11 cellular contexts compared by ENCODE assay signal in genomic region chr18:23740105-23740830, GRCh38. TPM values are rescaled to one million over a fixed set of nuclear protein-coding genes. Genes with fewer than 3 reads are reported as not detected.
A peak's percentile ranks its signal among the peaks of the same experiment; 100 is the strongest.
DNase-seq lines count a peak whose midpoint lies in the region; ATAC-seq and TF ChIP-seq lines count a peak whose summit lies in the region.
"Had no signal": no experiment of that assay in that cellular context is flagged by ENCODE, and none has a peak within 500 bp of the region (broad histone marks: within the 10 kb centered on the region; RNA-seq: fewer than 3 reads in every experiment).

No MANE protein-coding gene starts in this region.

- H3K27ac Mint-ChIP-seq in activated CD8-positive, alpha-beta T cell treated with anti-CD3 and anti-CD28 coated beads, Interleukin-2, amount 10 ng/mL, durations not matched to agents 7 days and 5 days: no peak overlapping the region

- no peak for TF ChIP-seq POLR2A in transverse colon (IDR thresholded peaks at IDR 0.05)

- CTCF ChIA-PET in activated CD8-positive, alpha-beta T cell treated with anti-CD3 and anti-CD28 coated beads, Interleukin-2, amount 10 ng/mL, durations not matched to agents 7 days and 5 days (lab: Charles Lee): no interaction called here

- peaks cover 15% of the 10 kb centered on the region for H3K4me1 Mint-ChIP-seq in activated CD8-positive, alpha-beta T cell treated with anti-CD3 and anti-CD28 coated beads, Interleukin-2, amount 10 ng/mL, durations not matched to agents 7 days and 5 days (ENCODE audit: low read depth)

- WGBS in transverse colon (ENCODE audit: low coverage in 1 of 2), 2 donors: 35 to 36% methylated on average over 4 of the region's 4 CpGs
- WGBS in hepatocyte (ENCODE audit: low lambda C conversion rate, missing lambda C conversion rate): 67% methylated on average over 4 of the region's 4 CpGs

- no peak overlapping the region for H3K4me2 ChIP-seq in hepatocyte

- H3K27me3 Mint-ChIP-seq in activated CD8-positive, alpha-beta T cell treated with anti-CD3 and anti-CD28 coated beads, Interleukin-2, amount 10 ng/mL, durations not matched to agents 7 days and 5 days (ENCODE audit: low read depth): peaks cover 38% of the 10 kb centered on the region

- no peaks in the 10 kb centered on the region for H4K20me1 ChIP-seq in hepatocyte (ENCODE audit: insufficient read depth, poor library complexity, severe bottlenecking)

- no peak overlapping the region for H2AFZ ChIP-seq in hepatocyte

- no peak for TF ChIP-seq CTCF in astrocyte of the spinal cord (IDR thresholded peaks at IDR 0.05; ENCODE audit: low read depth, low read length)
- no peak for TF ChIP-seq CTCF in transverse colon (IDR thresholded peaks at IDR 0.05)
- no peak for TF ChIP-seq CTCF in hepatocyte (IDR thresholded peaks at IDR 0.05; ENCODE audit: poor library complexity)

- H3K36me3 Mint-ChIP-seq in activated CD8-positive, alpha-beta T cell treated with anti-CD3 and anti-CD28 coated beads, Interleukin-2, amount 10 ng/mL, durations not matched to agents 7 days and 5 days (ENCODE audit: low read depth): no peaks in the 10 kb centered on the region

- intact Hi-C loops in transverse colon (cut with DNase I; ENCODE audit: low total_unique reads): no loop called here

- no peaks in the 10 kb centered on the region for H3K9me2 ChIP-seq in hepatocyte (replicated peaks; ENCODE audit: insufficient read depth)

- H3K79me2 ChIP-seq in hepatocyte: no peaks in the 10 kb centered on the region

- no peak overlapping the region for H3K4me3 ChIP-seq in astrocyte of the spinal cord (ENCODE audit: low read depth, low read length)
- H3K4me3 ChIP-seq in transverse colon: no peak overlapping the region
- no peak overlapping the region for H3K4me3 ChIP-seq in hepatocyte
- H3K4me3 ChIP-seq: psoas muscle had no signal

- no peak for ATAC-seq in activated CD8-positive, alpha-beta T cell treated with anti-CD3 and anti-CD28 coated beads, Interleukin-2, amount 10 ng/mL, durations not matched to agents 7 days and 5 days

- H3K4me1 ChIP-seq in transverse colon (peaks cover 3 to 13% (median 5%) of the 10 kb centered on the region in 4 donors), hepatocyte (ENCODE audit: insufficient read depth) (no peaks in the 10 kb centered on the region)

- no peak overlapping the region for H3K4me3 Mint-ChIP-seq in activated CD8-positive, alpha-beta T cell treated with anti-CD3 and anti-CD28 coated beads, Interleukin-2, amount 10 ng/mL, durations not matched to agents 7 days and 5 days

- no peaks in the 10 kb centered on the region for H3K9me3 Mint-ChIP-seq in activated CD8-positive, alpha-beta T cell treated with anti-CD3 and anti-CD28 coated beads, Interleukin-2, amount 10 ng/mL, durations not matched to agents 7 days and 5 days (ENCODE audit: insufficient read depth)

- POLR2A ChIA-PET in activated CD8-positive, alpha-beta T cell treated with anti-CD3 and anti-CD28 coated beads, Interleukin-2, amount 10 ng/mL, durations not matched to agents 7 days and 5 days (lab: Charles Lee): no interaction called here

- in situ Hi-C loops in astrocyte of the spinal cord (cut with HindIII; ENCODE audit: low sequenced_read_pairs): no loop called here
- in situ Hi-C loops in transverse colon (cut with MboI; ENCODE audit: low pct_ligation_motif_present in 1 of 4, low pct_unique_long_range_greater_than_20kb in 1 of 4, low sequenced_read_pairs in 3 of 4): no loop called here

- H3K9me3 ChIP-seq in transverse colon (no peaks in the 10 kb centered on the region), hepatocyte (ENCODE audit: low read depth) (no peaks in the 10 kb centered on the region)
- H3K9me3 ChIP-seq: psoas muscle had no signal

- no peak for TF ChIP-seq EP300 in transverse colon (IDR thresholded peaks at IDR 0.05; ENCODE audit: low read depth)

- H3K27me3 ChIP-seq in transverse colon (no peaks in the 10 kb centered on the region), hepatocyte (no peaks in the 10 kb centered on the region)

- H3K36me3 ChIP-seq in transverse colon (no peaks in the 10 kb centered on the region), hepatocyte (replicated peaks; ENCODE audit: insufficient read depth, low read depth) (no peaks in the 10 kb centered on the region)

- DNase-seq in NCI-H748 (lab: John Stamatoyannopoulos, UW; ENCODE audit: unreplicated experiment) (peak; percentile 27), NCI-H748 treated with DMSO at 0.1 percent for 48 hours (lab: John Stamatoyannopoulos, UW) (no peak), NCI-H2227 treated with DMSO at 0.1 percent for 48 hours (lab: John Stamatoyannopoulos, UW) (peak; percentile 32), astrocyte of the spinal cord (ENCODE audit: low read depth, low spot score) (peak; percentile 34), transverse colon (peak; percentile 40), hepatocyte (ENCODE audit: low spot score) (no peak)
- no peak for DNase-seq in activated CD4-positive, alpha-beta T cell treated with anti-CD3 and anti-CD28 coated beads for 48 hours
- no peak for DNase-seq in activated CD8-positive, alpha-beta T cell treated with anti-CD3 and anti-CD28 coated beads, Interleukin-2, amount 10 ng/mL, durations not matched to agents 7 days and 5 days
- DNase-seq: activated naive CD4-positive, alpha-beta T cell; NCI-H510A; psoas muscle had no signal

- H3K27ac ChIP-seq in transverse colon: peak overlapping the region in 1 of 4 donors; percentile 2
- no peak overlapping the region for H3K27ac ChIP-seq in hepatocyte
- H3K27ac ChIP-seq: psoas muscle had no signal

RNA-seq across cellular contexts. Expression of gene LAMA3, which starts 51.0 kb away (rescaled TPM):
- total RNA-seq in transverse colon (10 to 100 TPM; 17.5 to 71.8 (median 47.4) TPM), hepatocyte (52.1 and 63.3 TPM in 2 replicates)
- 27.8 and 29.9 TPM in 2 replicates for polyA plus RNA-seq in hepatocyte
- total RNA-seq in activated CD8-positive, alpha-beta T cell treated with anti-CD3 and anti-CD28 coated beads, Interleukin-2, amount 10 ng/mL, durations not matched to agents 7 days and 5 days: 1 to 10 TPM in 1 of 2 experiments, under 1 TPM in 1; 0.63 to 1.4 TPM

Comparison
In these comparisons a context has a peak if more than half of its experiments do, and no peak if none do; other contexts are left out.
1. DNase-seq: peak in NCI-H748 (single experiment), NCI-H2227 treated with DMSO at 0.1 percent for 48 hours (single experiment), astrocyte of the spinal cord (single experiment) and transverse colon (single experiment); none in NCI-H748 treated with DMSO at 0.1 percent for 48 hours (single experiment), activated CD4-positive, alpha-beta T cell treated with anti-CD3 and anti-CD28 coated beads for 48 hours (single experiment), hepatocyte (single experiment) and activated CD8-positive, alpha-beta T cell treated with anti-CD3 and anti-CD28 coated beads, Interleukin-2, amount 10 ng/mL, durations not matched to agents 7 days and 5 days (single experiment).
2. RNA of gene LAMA3, which starts 51.0 kb away (total RNA-seq): 17.5 to 71.8 TPM in transverse colon and 52.1 to 63.3 TPM in hepatocyte; 0.63 to 1.4 TPM in activated CD8-positive, alpha-beta T cell treated with anti-CD3 and anti-CD28 coated beads, Interleukin-2, amount 10 ng/mL, durations not matched to agents 7 days and 5 days; every median in the first group is over 4 times any median in the second.